In the genomic region with DNA sequence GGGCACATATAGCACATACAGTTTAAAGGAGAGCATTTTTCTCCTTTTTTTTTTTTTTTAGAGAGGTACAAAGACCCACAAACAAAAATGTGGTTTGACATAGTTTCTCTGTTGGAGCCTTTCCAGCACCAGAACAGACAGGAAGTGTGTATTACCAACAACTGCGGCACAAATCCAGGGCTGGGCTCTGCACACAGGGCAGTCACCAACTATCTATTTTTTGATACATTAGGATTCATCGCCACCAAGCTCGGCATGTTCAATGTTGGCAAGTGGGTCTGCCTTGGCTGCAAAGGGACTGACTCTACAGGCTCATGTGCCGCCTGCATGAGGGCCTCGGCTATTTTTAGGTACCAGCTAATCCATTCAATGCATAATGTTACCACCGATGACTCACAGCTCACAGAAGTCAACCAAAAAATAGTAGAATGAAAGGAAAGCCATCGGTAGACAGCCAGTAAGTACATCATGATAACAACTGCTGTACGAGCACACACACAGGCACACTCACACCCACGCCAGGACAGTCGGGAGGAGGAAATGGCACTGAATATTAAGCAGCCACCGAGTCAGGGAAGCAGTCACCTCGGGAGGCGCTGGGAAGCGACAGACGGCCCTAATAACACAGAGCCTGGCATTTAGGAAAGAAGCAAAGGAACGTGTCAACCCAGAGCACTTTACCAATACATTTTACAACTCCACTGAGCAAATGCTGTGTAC, we compare ENCODE assay signal across 1 cellular context.
TF ChIP-seq lines count a peak whose summit lies in the region.

No MANE protein-coding gene starts in this region.

TF ChIP-seq in K562, 482 proteins besides CTCF, POLR2A, EP300 and RAD21 (continued from another document and continues in another):
- TF ChIP-seq, protein P1, sequence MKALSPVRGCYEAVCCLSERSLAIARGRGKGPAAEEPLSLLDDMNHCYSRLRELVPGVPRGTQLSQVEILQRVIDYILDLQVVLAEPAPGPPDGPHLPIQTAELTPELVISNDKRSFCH (CRISPR knock-in tag; IDR thresholded peaks at IDR 0.05) = no peak
- TF ChIP-seq, protein P1 (tag; IDR thresholded peaks at IDR 0.05) = peak; percentile 20; the same call in 1 of the 2 replicates
- TF ChIP-seq, protein P2, sequence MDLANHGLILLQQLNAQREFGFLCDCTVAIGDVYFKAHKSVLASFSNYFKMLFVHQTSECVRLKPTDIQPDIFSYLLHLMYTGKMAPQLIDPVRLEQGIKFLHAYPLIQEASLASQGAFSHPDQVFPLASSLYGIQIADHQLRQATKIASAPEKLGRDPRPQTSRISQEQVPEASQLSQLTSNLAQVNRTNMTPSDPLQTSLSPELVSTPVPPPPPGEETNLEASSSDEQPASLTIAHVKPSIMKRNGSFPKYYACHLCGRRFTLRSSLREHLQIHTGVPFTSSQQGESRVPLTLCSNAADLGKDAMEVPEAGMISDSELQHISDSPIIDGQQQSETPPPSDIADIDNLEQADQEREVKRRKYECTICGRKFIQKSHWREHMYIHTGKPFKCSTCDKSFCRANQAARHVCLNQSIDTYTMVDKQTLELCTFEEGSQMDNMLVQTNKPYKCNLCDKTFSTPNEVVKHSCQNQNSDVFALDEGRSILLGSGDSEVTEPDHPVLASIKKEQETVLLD (IDR thresholded peaks at IDR 0.05) = no peak; the same call in 1 of the 2 replicates
- TF ChIP-seq SOX6 (IDR thresholded peaks at IDR 0.05) (peak; percentile 85), NCOA4 (IDR thresholded peaks at IDR 0.05; ENCODE audit: partially characterized antibody) (no peak), ZEB2 (IDR thresholded peaks at IDR 0.05) (0 out of 2 replicates have a peak, but pooled peaks have one; percentile 18), MEF2A (IDR thresholded peaks at IDR 0.05; ENCODE audit: control insufficient read depth, low read depth, low read length) (peak; percentile 99), SMARCE1 (IDR thresholded peaks at IDR 0.05) (peak; percentile 96), ETV5 (CRISPR knock-in tag; IDR thresholded peaks at IDR 0.05; ENCODE audit: low read depth) (peak; percentile 67; the same call in 1 of the 2 replicates), ZNF165 (CRISPR knock-in tag; IDR thresholded peaks at IDR 0.05; ENCODE audit: borderline replicate concordance) (no peak), NR3C1 (CRISPR knock-in tag; IDR thresholded peaks at IDR 0.05) (no peak), CBX8 (IDR thresholded peaks at IDR 0.05; ENCODE audit: borderline replicate concordance, extremely low read depth, low read depth, low read length, poor library complexity, severe bottlenecking) (no peak), STAT5A (IDR thresholded peaks at IDR 0.05; ENCODE audit: borderline replicate concordance, low read length) (0 out of 2 replicates have a peak, but pooled peaks have one; percentile 28), NUFIP1 (IDR thresholded peaks at IDR 0.05; ENCODE audit: partially characterized antibody) (no peak), MCM7 (IDR thresholded peaks at IDR 0.05) (no peak), TEAD1 (CRISPR knock-in tag; IDR thresholded peaks at IDR 0.05) (peak in 1 of 2 experiments; percentile 83; a peak in 1 of 4 replicates), ZNF778 (CRISPR knock-in tag; IDR thresholded peaks at IDR 0.05) (no peak), TCF3 (CRISPR knock-in tag; IDR thresholded peaks at IDR 0.05) (peak; percentile 74), FIP1L1 (IDR thresholded peaks at IDR 0.05; ENCODE audit: low read depth, low read length, poor library complexity, severe bottlenecking) (no peak), CHD4 (IDR thresholded peaks at IDR 0.05; ENCODE audit: insufficient read depth, insufficient replicate concordance, low read depth, low read length, poor library complexity, severe bottlenecking) (no peak), FOXK1 (CRISPR knock-in tag; IDR thresholded peaks at IDR 0.05; ENCODE audit: borderline replicate concordance) (0 out of 2 replicates have a peak, but pooled peaks have one; percentile 82), CBFA2T2 (conservative IDR thresholded peaks at IDR 0.05) (peak; percentile 35; the same call in 1 of the 2 replicates), ZNF3 (CRISPR knock-in tag; IDR thresholded peaks at IDR 0.05) (no peak), CEBPG (CRISPR knock-in tag; IDR thresholded peaks at IDR 0.05) (no peak), CEBPG (tag; conservative IDR thresholded peaks at IDR 0.05 in 1 of 2, IDR thresholded peaks at IDR 0.05 in 1 of 2) (no peak), ELF1 (tag; IDR thresholded peaks at IDR 0.05) (peak; percentile 47; the same call in 1 of the 2 replicates), SREBF1 (IDR thresholded peaks at IDR 0.05; ENCODE audit: borderline replicate concordance, low read depth, low read length) (no peak), ZNF282 (CRISPR knock-in tag; IDR thresholded peaks at IDR 0.05) (no peak), NR2F6 (CRISPR knock-in tag; IDR thresholded peaks at IDR 0.05) (no peak), DPF2 (IDR thresholded peaks at IDR 0.05) (peak; percentile 95), MIER1 (IDR thresholded peaks at IDR 0.05; ENCODE audit: low read depth) (no peak), NCOR1 (IDR thresholded peaks at IDR 0.05) (peak; percentile 59; the same call in 1 of the 2 replicates), MAFF (IDR thresholded peaks at IDR 0.05; ENCODE audit: low read length) (no peak), NFIC (IDR thresholded peaks at IDR 0.05) (peak; percentile 77)
- TF ChIP-seq, protein P3, sequence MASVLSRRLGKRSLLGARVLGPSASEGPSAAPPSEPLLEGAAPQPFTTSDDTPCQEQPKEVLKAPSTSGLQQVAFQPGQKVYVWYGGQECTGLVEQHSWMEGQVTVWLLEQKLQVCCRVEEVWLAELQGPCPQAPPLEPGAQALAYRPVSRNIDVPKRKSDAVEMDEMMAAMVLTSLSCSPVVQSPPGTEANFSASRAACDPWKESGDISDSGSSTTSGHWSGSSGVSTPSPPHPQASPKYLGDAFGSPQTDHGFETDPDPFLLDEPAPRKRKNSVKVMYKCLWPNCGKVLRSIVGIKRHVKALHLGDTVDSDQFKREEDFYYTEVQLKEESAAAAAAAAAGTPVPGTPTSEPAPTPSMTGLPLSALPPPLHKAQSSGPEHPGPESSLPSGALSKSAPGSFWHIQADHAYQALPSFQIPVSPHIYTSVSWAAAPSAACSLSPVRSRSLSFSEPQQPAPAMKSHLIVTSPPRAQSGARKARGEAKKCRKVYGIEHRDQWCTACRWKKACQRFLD (CRISPR knock-in tag; IDR thresholded peaks at IDR 0.05) = 0 out of 2 replicates have a peak, but pooled peaks have one; percentile 60
- TF ChIP-seq, protein P4, sequence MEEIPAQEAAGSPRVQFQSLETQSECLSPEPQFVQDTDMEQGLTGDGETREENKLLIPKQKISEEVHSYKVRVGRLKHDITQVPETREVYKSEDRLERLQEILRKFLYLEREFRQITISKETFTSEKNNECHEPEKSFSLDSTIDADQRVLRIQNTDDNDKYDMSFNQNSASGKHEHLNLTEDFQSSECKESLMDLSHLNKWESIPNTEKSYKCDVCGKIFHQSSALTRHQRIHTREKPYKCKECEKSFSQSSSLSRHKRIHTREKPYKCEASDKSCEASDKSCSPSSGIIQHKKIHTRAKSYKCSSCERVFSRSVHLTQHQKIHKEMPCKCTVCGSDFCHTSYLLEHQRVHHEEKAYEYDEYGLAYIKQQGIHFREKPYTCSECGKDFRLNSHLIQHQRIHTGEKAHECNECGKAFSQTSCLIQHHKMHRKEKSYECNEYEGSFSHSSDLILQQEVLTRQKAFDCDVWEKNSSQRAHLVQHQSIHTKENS (CRISPR knock-in tag; IDR thresholded peaks at IDR 0.05) = no peak
- TF ChIP-seq, protein P5, sequence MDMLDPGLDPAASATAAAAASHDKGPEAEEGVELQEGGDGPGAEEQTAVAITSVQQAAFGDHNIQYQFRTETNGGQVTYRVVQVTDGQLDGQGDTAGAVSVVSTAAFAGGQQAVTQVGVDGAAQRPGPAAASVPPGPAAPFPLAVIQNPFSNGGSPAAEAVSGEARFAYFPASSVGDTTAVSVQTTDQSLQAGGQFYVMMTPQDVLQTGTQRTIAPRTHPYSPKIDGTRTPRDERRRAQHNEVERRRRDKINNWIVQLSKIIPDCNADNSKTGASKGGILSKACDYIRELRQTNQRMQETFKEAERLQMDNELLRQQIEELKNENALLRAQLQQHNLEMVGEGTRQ (CRISPR knock-in tag; IDR thresholded peaks at IDR 0.05) = no peak
- TF ChIP-seq, protein P6, sequence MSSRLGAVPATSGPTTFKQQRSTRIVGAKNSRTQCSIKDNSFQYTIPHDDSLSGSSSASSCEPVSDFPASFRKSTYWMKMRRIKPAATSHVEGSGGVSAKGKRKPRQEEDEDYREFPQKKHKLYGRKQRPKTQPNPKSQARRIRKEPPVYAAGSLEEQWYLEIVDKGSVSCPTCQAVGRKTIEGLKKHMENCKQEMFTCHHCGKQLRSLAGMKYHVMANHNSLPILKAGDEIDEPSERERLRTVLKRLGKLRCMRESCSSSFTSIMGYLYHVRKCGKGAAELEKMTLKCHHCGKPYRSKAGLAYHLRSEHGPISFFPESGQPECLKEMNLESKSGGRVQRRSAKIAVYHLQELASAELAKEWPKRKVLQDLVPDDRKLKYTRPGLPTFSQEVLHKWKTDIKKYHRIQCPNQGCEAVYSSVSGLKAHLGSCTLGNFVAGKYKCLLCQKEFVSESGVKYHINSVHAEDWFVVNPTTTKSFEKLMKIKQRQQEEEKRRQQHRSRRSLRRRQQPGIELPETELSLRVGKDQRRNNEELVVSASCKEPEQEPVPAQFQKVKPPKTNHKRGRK (tag; IDR thresholded peaks at IDR 0.05) = no peak
- TF ChIP-seq, protein P7, sequence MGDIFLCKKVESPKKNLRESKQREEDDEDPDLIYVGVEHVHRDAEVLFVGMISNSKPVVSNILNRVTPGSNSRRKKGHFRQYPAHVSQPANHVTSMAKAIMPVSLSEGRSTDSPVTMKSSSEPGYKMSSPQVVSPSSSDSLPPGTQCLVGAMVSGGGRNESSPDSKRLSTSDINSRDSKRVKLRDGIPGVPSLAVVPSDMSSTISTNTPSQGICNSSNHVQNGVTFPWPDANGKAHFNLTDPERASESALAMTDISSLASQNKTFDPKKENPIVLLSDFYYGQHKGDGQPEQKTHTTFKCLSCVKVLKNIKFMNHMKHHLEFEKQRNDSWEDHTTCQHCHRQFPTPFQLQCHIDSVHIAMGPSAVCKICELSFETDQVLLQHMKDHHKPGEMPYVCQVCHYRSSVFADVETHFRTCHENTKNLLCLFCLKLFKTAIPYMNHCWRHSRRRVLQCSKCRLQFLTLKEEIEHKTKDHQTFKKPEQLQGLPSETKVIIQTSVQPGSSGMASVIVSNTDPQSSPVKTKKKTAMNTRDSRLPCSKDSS (IDR thresholded peaks at IDR 0.05; ENCODE audit: low read depth, partially characterized antibody) = no peak
- TF ChIP-seq, protein P8, sequence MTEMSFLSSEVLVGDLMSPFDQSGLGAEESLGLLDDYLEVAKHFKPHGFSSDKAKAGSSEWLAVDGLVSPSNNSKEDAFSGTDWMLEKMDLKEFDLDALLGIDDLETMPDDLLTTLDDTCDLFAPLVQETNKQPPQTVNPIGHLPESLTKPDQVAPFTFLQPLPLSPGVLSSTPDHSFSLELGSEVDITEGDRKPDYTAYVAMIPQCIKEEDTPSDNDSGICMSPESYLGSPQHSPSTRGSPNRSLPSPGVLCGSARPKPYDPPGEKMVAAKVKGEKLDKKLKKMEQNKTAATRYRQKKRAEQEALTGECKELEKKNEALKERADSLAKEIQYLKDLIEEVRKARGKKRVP (CRISPR knock-in tag; IDR thresholded peaks at IDR 0.05) = no peak
- TF ChIP-seq, protein P9, sequence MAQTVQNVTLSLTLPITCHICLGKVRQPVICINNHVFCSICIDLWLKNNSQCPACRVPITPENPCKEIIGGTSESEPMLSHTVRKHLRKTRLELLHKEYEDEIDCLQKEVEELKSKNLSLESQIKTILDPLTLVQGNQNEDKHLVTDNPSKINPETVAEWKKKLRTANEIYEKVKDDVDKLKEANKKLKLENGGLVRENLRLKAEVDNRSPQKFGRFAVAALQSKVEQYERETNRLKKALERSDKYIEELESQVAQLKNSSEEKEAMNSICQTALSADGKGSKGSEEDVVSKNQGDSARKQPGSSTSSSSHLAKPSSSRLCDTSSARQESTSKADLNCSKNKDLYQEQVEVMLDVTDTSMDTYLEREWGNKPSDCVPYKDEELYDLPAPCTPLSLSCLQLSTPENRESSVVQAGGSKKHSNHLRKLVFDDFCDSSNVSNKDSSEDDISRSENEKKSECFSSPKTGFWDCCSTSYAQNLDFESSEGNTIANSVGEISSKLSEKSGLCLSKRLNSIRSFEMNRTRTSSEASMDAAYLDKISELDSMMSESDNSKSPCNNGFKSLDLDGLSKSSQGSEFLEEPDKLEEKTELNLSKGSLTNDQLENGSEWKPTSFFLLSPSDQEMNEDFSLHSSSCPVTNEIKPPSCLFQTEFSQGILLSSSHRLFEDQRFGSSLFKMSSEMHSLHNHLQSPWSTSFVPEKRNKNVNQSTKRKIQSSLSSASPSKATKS (CRISPR knock-in tag; IDR thresholded peaks at IDR 0.05) = no peak
- TF ChIP-seq, protein P10, sequence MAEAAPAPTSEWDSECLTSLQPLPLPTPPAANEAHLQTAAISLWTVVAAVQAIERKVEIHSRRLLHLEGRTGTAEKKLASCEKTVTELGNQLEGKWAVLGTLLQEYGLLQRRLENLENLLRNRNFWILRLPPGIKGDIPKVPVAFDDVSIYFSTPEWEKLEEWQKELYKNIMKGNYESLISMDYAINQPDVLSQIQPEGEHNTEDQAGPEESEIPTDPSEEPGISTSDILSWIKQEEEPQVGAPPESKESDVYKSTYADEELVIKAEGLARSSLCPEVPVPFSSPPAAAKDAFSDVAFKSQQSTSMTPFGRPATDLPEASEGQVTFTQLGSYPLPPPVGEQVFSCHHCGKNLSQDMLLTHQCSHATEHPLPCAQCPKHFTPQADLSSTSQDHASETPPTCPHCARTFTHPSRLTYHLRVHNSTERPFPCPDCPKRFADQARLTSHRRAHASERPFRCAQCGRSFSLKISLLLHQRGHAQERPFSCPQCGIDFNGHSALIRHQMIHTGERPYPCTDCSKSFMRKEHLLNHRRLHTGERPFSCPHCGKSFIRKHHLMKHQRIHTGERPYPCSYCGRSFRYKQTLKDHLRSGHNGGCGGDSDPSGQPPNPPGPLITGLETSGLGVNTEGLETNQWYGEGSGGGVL (CRISPR knock-in tag; IDR thresholded peaks at IDR 0.05) = no peak
- TF ChIP-seq, protein P11, sequence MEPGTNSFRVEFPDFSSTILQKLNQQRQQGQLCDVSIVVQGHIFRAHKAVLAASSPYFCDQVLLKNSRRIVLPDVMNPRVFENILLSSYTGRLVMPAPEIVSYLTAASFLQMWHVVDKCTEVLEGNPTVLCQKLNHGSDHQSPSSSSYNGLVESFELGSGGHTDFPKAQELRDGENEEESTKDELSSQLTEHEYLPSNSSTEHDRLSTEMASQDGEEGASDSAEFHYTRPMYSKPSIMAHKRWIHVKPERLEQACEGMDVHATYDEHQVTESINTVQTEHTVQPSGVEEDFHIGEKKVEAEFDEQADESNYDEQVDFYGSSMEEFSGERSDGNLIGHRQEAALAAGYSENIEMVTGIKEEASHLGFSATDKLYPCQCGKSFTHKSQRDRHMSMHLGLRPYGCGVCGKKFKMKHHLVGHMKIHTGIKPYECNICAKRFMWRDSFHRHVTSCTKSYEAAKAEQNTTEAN (CRISPR knock-in tag; IDR thresholded peaks at IDR 0.05) = peak; percentile 93
